In genomic region chr11:72430743-72431570, GRCh38 we compare ENCODE assay signal across 7 cellular contexts.
DNase-seq lines count a peak whose midpoint lies in the region; TF ChIP-seq lines count a peak whose summit lies in the region.

No MANE protein-coding gene starts in this region.

- H3K27me3 ChIP-seq in brain microvascular endothelial cell (replicated peaks) = no peaks in the 10 kb centered on the region

- no peak overlapping the region for H3K27ac ChIP-seq in brain microvascular endothelial cell

- H3K36me3 ChIP-seq in brain microvascular endothelial cell (replicated peaks) = peaks cover 11% of the 10 kb centered on the region

- peak; percentile 88 for TF ChIP-seq CTCF in brain microvascular endothelial cell (IDR thresholded peaks at IDR 0.05; ENCODE audit: low read depth, low read length, missing control alignments)

- no peak overlapping the region for H3K4me3 ChIP-seq in brain microvascular endothelial cell (ENCODE audit: low read depth, low read length)

- in situ Hi-C loops in brain microvascular endothelial cell (cut with HindIII; ENCODE audit: low pct_ligation_motif_present, low sequenced_read_pairs) = no loop called here

- DNase-seq in EL (peak; percentile 57), Kasumi-1 (lab: John Stamatoyannopoulos, UW) (peak; percentile 68 to 84), SKM-1 (lab: John Stamatoyannopoulos, UW; ENCODE audit: unreplicated experiment) (peak; percentile 14), brain microvascular endothelial cell (peak; percentile 33), iris pigment epithelial cell (ENCODE audit: low read depth) (peak; percentile 68), NCI-H187 treated with DMSO at 0.1 percent for 48 hours (lab: John Stamatoyannopoulos, UW) (no peak)
- DNase-seq in stimulated activated CD4-positive, alpha-beta T cell treated with anti-CD3 and anti-CD28 coated beads, Interleukin-4, amount 100 ng/mL, for 1 hour = peak; percentile 20
